In the genomic region with DNA sequence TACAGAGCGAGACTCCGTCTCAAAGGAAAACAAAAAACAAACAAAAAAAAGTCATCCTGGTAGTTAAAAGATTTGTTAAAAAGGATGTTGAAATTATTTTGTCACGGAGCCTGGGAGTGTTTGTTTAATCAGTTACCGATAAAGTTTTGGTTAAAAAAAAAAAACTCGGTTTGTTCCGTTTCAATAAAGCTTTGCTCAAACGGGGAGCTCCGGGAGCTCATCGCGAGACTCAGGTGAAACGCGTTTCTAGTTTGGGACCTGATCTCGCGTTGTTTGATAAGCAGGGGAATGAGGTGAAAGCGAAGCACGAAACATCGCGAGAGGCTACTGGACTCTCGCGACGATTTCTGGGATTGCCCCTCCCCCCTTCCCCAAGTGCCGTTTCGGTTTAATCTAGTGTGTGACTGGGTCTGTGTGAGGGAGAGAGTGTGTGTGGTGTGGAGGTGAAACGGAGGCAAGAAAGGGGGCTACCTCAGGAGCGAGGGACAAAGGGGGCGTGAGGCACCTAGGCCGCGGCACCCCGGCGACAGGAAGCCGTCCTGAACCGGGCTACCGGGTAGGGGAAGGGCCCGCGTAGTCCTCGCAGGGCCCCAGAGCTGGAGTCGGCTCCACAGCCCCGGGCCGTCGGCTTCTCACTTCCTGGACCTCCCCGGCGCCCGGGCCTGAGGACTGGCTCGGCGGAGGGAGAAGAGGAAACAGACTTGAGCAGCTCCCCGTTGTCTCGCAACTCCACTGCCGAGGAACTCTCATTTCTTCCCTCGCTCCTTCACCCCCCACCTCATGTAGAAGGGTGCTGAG, we compare ENCODE assay signal across 1 cellular context.
A peak's percentile ranks its signal among the peaks of the same experiment; 100 is the strongest.
TF ChIP-seq lines count a peak whose summit lies in the region.

Gene CDK12, plus strand, starts transcription at position 374 of the 798 bp plus-strand sequence. CDS start 586 bp downstream, outside the sequence.

TF ChIP-seq in GM12878, 131 proteins besides CTCF, POLR2A, EP300 and RAD21 (continued from another document):
- peak; percentile 81; the same call in 1 of the 2 replicates for TF ChIP-seq MYB (IDR thresholded peaks at IDR 0.05; ENCODE audit: borderline replicate concordance, low read depth, low read length)
- TF ChIP-seq MEF2A (IDR thresholded peaks at IDR 0.05; ENCODE audit: insufficient read depth, low read depth, low read length): peak; percentile 73
- TF ChIP-seq NKRF (conservative IDR thresholded peaks at IDR 0.05): peak; percentile 87
- TF ChIP-seq CBX3 (IDR thresholded peaks at IDR 0.05; ENCODE audit: borderline replicate concordance, low read depth): no peak
- peak; percentile 70 for TF ChIP-seq HCFC1 (IDR thresholded peaks at IDR 0.05; ENCODE audit: low read length)
- no peak for TF ChIP-seq USF1 (IDR thresholded peaks at IDR 0.05; ENCODE audit: borderline replicate concordance, extremely low read length, insufficient read depth, low read depth, low read length)
- no peak for TF ChIP-seq ZNF274 (IDR thresholded peaks at IDR 0.05; ENCODE audit: insufficient read depth, insufficient read length)
- peak; percentile 67 for TF ChIP-seq BACH1 (IDR thresholded peaks at IDR 0.05; ENCODE audit: borderline replicate concordance)
- peak; percentile 100 for TF ChIP-seq CHD2 (IDR thresholded peaks at IDR 0.05; ENCODE audit: borderline replicate concordance, low read depth, low read length)
- no peak for TF ChIP-seq KAT2A (conservative IDR thresholded peaks at IDR 0.05; ENCODE audit: control insufficient read depth, low read depth, low read length)
- TF ChIP-seq CBX5 (IDR thresholded peaks at IDR 0.05; ENCODE audit: low read depth): 0 out of 2 replicates have a peak, but pooled peaks have one; percentile 22
- no peak for TF ChIP-seq MEF2B (IDR thresholded peaks at IDR 0.05; ENCODE audit: partially characterized antibody, poor library complexity, severe bottlenecking)
- no peak for TF ChIP-seq SREBF1 (IDR thresholded peaks at IDR 0.05; ENCODE audit: low read length)
- no peak; the same call in 1 of the 2 replicates for TF ChIP-seq IRF3 (IDR thresholded peaks at IDR 0.05)
- peak; percentile 46; the same call in 1 of the 2 replicates for TF ChIP-seq DPF2 (IDR thresholded peaks at IDR 0.05)
- TF ChIP-seq E2F4 (IDR thresholded peaks at IDR 0.05; ENCODE audit: low read depth, low read length): no peak
- peak; percentile 51 for TF ChIP-seq NR2C1 (IDR thresholded peaks at IDR 0.05)
- no peak; the same call in 1 of the 2 replicates for TF ChIP-seq PAX5 (IDR thresholded peaks at IDR 0.05; ENCODE audit: borderline replicate concordance, low read depth, low read length)
- TF ChIP-seq HDAC2 (IDR thresholded peaks at IDR 0.05): no peak
- TF ChIP-seq RELA (IDR thresholded peaks at IDR 0.05; ENCODE audit: borderline replicate concordance, partially characterized antibody): peak; percentile 80
- TF ChIP-seq ZNF217 (IDR thresholded peaks at IDR 0.05): no peak
